Comparison of ENCODE assay signal across 19 cellular contexts in genomic region chr16:31067342-31067741, GRCh38. TPM values are rescaled to one million over a fixed set of nuclear protein-coding genes. Genes with fewer than 3 reads are reported as not detected.
DNase-seq lines count a peak whose midpoint lies in the region; ATAC-seq and TF ChIP-seq lines count a peak whose summit lies in the region.
"Had no signal": no experiment of that assay in that cellular context is flagged by ENCODE, and none has a peak within 500 bp of the region (broad histone marks: within the 10 kb centered on the region; RNA-seq: fewer than 3 reads in every experiment).

No MANE protein-coding gene starts in this region.

- ATAC-seq in activated CD8-positive, alpha-beta memory T cell treated with anti-CD3 and anti-CD28 coated beads, Interleukin-2, amount 10 ng/mL, durations not matched to agents 7 days and 5 days = no peak
- no peak for ATAC-seq in central memory CD8-positive, alpha-beta T cell (replicated peaks; ENCODE audit: extremely low read depth, poor library complexity, severe bottlenecking)
- no peak for ATAC-seq in stimulated activated effector memory CD8-positive, alpha-beta T cell treated with anti-CD3 and anti-CD28 coated beads, Interleukin-12 subunit alpha, Interleukin-12 subunit beta, amount 100 ng/mL, for 72 hours
- ATAC-seq: A549, GM12878 had no signal

- H3K4me3 Mint-ChIP-seq in activated CD8-positive, alpha-beta memory T cell treated with anti-CD3 and anti-CD28 coated beads, Interleukin-2, amount 10 ng/mL, durations not matched to agents 7 days and 5 days = no peak overlapping the region
- H3K4me3 Mint-ChIP-seq in central memory CD8-positive, alpha-beta T cell = no peak overlapping the region
- no peak overlapping the region for H3K4me3 Mint-ChIP-seq in stimulated activated effector memory CD8-positive, alpha-beta T cell treated with anti-CD3 and anti-CD28 coated beads, Interleukin-12 subunit alpha, Interleukin-12 subunit beta, amount 100 ng/mL, for 72 hours
- H3K4me3 Mint-ChIP-seq: CD14-positive monocyte, H9 had no signal

- peak overlapping the region; percentile 22 for H3K27ac Mint-ChIP-seq in activated CD8-positive, alpha-beta memory T cell treated with anti-CD3 and anti-CD28 coated beads, Interleukin-2, amount 10 ng/mL, durations not matched to agents 7 days and 5 days
- peak overlapping the region; percentile 88 for H3K27ac Mint-ChIP-seq in central memory CD8-positive, alpha-beta T cell (ENCODE audit: low read depth)
- peak overlapping the region; percentile 91 for H3K27ac Mint-ChIP-seq in stimulated activated effector memory CD8-positive, alpha-beta T cell treated with anti-CD3 and anti-CD28 coated beads, Interleukin-12 subunit alpha, Interleukin-12 subunit beta, amount 100 ng/mL, for 72 hours

- H3K27me3 Mint-ChIP-seq in activated CD8-positive, alpha-beta memory T cell treated with anti-CD3 and anti-CD28 coated beads, Interleukin-2, amount 10 ng/mL, durations not matched to agents 7 days and 5 days = no peaks in the 10 kb centered on the region
- H3K27me3 Mint-ChIP-seq in central memory CD8-positive, alpha-beta T cell = no peaks in the 10 kb centered on the region
- H3K27me3 Mint-ChIP-seq: CD4-positive, alpha-beta memory T cell; IgD-negative memory B cell had no signal

- WGBS in ovary, 3 donors = 89 to 93% (median 91%) methylated on average over 3 of the region's 3 CpGs

- H3K27me3 ChIP-seq in ovary = no peaks in the 10 kb centered on the region
- H3K27me3 ChIP-seq: BLaER1 had no signal

- no peak overlapping the region for H3K27ac ChIP-seq in ovary
- H3K27ac ChIP-seq: 22Rv1, A549, BLaER1 had no signal

- CTCF ChIA-PET in activated CD8-positive, alpha-beta memory T cell treated with anti-CD3 and anti-CD28 coated beads, Interleukin-2, amount 10 ng/mL, durations not matched to agents 7 days and 5 days (lab: Charles Lee) = interaction anchor here (0.5 to 1.0 kb wide), 5 partner anchors 24 to 131 kb away, joined by 3 to 4 read pairs (median 3); partner anchors contain the start of gene HSD3B7

- no peaks in the 10 kb centered on the region for H3K36me3 ChIP-seq in ovary

- no peaks in the 10 kb centered on the region for H3K9me3 ChIP-seq in ovary
- H3K9me3 ChIP-seq: A549, BLaER1 had no signal

- no peak for TF ChIP-seq POLR2A in ovary (IDR thresholded peaks at IDR 0.05)

- DNase-seq in activated CD8-positive, alpha-beta memory T cell treated with anti-CD3 and anti-CD28 coated beads, Interleukin-2, amount 10 ng/mL, durations not matched to agents 7 days and 5 days = no peak
- DNase-seq in activated CD8-positive, alpha-beta memory T cell treated with anti-CD3 and anti-CD28 coated beads for 24 hours = no peak
- DNase-seq in central memory CD8-positive, alpha-beta T cell (ENCODE audit: low spot score in 2 of 2) = no peak
- no peak for DNase-seq in stimulated activated effector memory CD8-positive, alpha-beta T cell treated with anti-CD3 and anti-CD28 coated beads, Interleukin-12 subunit alpha, Interleukin-12 subunit beta, amount 100 ng/mL, for 72 hours (ENCODE audit: low spot score in 2 of 2)
- DNase-seq in superior temporal gyrus (ENCODE audit: extremely low spot score) (no peak), ovary (no peak)
- DNase-seq: CD4-positive, alpha-beta memory T cell; COR-L47; DMS 273 treated with DMSO at 0.1 percent for 48 hours; DMS53; DND-41; EL; H9 had no signal

- no peak for TF ChIP-seq CTCF in ovary (IDR thresholded peaks at IDR 0.05)

- intact Hi-C loops in ovary (cut with DNase I) = no loop called here

- H3K36me3 Mint-ChIP-seq in activated CD8-positive, alpha-beta memory T cell treated with anti-CD3 and anti-CD28 coated beads, Interleukin-2, amount 10 ng/mL, durations not matched to agents 7 days and 5 days = peaks cover 19% of the 10 kb centered on the region
- peaks cover 12% of the 10 kb centered on the region for H3K36me3 Mint-ChIP-seq in central memory CD8-positive, alpha-beta T cell (ENCODE audit: insufficient read depth)
- peaks cover 32% of the 10 kb centered on the region for H3K36me3 Mint-ChIP-seq in stimulated activated effector memory CD8-positive, alpha-beta T cell treated with anti-CD3 and anti-CD28 coated beads, Interleukin-12 subunit alpha, Interleukin-12 subunit beta, amount 100 ng/mL, for 72 hours

- no peak for TF ChIP-seq EP300 in ovary (IDR thresholded peaks at IDR 0.05)

- H3K9me3 Mint-ChIP-seq in activated CD8-positive, alpha-beta memory T cell treated with anti-CD3 and anti-CD28 coated beads, Interleukin-2, amount 10 ng/mL, durations not matched to agents 7 days and 5 days (ENCODE audit: low read depth) = no peaks in the 10 kb centered on the region
- no peaks in the 10 kb centered on the region for H3K9me3 Mint-ChIP-seq in central memory CD8-positive, alpha-beta T cell
- no peaks in the 10 kb centered on the region for H3K9me3 Mint-ChIP-seq in stimulated activated effector memory CD8-positive, alpha-beta T cell treated with anti-CD3 and anti-CD28 coated beads, Interleukin-12 subunit alpha, Interleukin-12 subunit beta, amount 100 ng/mL, for 72 hours
- H3K9me3 Mint-ChIP-seq: CD4-positive, alpha-beta memory T cell; H9; IgD-negative memory B cell had no signal

- peaks cover 69% of the 10 kb centered on the region for H3K4me1 Mint-ChIP-seq in activated CD8-positive, alpha-beta memory T cell treated with anti-CD3 and anti-CD28 coated beads, Interleukin-2, amount 10 ng/mL, durations not matched to agents 7 days and 5 days
- H3K4me1 Mint-ChIP-seq in central memory CD8-positive, alpha-beta T cell = peaks cover 61% of the 10 kb centered on the region
- peaks cover 66% of the 10 kb centered on the region for H3K4me1 Mint-ChIP-seq in stimulated activated effector memory CD8-positive, alpha-beta T cell treated with anti-CD3 and anti-CD28 coated beads, Interleukin-12 subunit alpha, Interleukin-12 subunit beta, amount 100 ng/mL, for 72 hours

- H3K4me3 ChIP-seq in ovary = no peak overlapping the region
- H3K4me3 ChIP-seq: A549, BLaER1, GM12878 had no signal

- peaks cover 2% of the 10 kb centered on the region for H3K4me1 ChIP-seq in ovary (ENCODE audit: insufficient read depth)

RNA-seq across cellular contexts. Expression of gene ZNF668, which starts 6.7 kb away (rescaled TPM):
- total RNA-seq in activated CD8-positive, alpha-beta memory T cell treated with anti-CD3 and anti-CD28 coated beads, Interleukin-2, amount 10 ng/mL, durations not matched to agents 7 days and 5 days = 10 to 100 TPM; 18.0 to 20.5 TPM
- total RNA-seq in ovary = 1 to 10 TPM; 4.2 to 7.4 (median 5.7) TPM
- 1 to 10 TPM; 1.3 to 6.7 TPM for polyA plus RNA-seq in ovary

RNA-seq across cellular contexts. Expression of gene ZNF646, which starts 6.9 kb away (rescaled TPM):
- 10 to 100 TPM; 31.8 to 37.7 TPM for total RNA-seq in activated CD8-positive, alpha-beta memory T cell treated with anti-CD3 and anti-CD28 coated beads, Interleukin-2, amount 10 ng/mL, durations not matched to agents 7 days and 5 days
- 10 to 100 TPM; 12.4 to 16.3 (median 14.8) TPM for total RNA-seq in ovary
- 10 to 100 TPM in 1 of 2 donors, 1 to 10 TPM in 1; 2.3 to 12.0 TPM for polyA plus RNA-seq in ovary

RNA-seq across cellular contexts. Expression of gene PRSS53, which starts 21.4 kb away (rescaled TPM):
- 1 to 10 TPM; 5.3 to 6.6 TPM for total RNA-seq in activated CD8-positive, alpha-beta memory T cell treated with anti-CD3 and anti-CD28 coated beads, Interleukin-2, amount 10 ng/mL, durations not matched to agents 7 days and 5 days
- total RNA-seq in ovary = 1 to 10 TPM; 1.1 to 2.9 (median 1.5) TPM
- 1 to 10 TPM in 1 of 2 donors, under 1 TPM in 1; 0.30 to 1.4 TPM for polyA plus RNA-seq in ovary

RNA-seq across cellular contexts. Expression of gene VKORC1, which starts 27.3 kb away (rescaled TPM):
- total RNA-seq in activated CD8-positive, alpha-beta memory T cell treated with anti-CD3 and anti-CD28 coated beads, Interleukin-2, amount 10 ng/mL, durations not matched to agents 7 days and 5 days = 10 to 100 TPM; 66.3 to 68.9 TPM
- 100 to 1,000 TPM in 1 of 7 donors, 10 to 100 TPM in 6; 72.1 to 114 (median 84.5) TPM for total RNA-seq in ovary
- 100 to 1,000 TPM; 117 to 141 TPM for polyA plus RNA-seq in ovary

RNA-seq across cellular contexts. Expression of gene STX4, which starts 34.0 kb away (rescaled TPM):
- total RNA-seq in activated CD8-positive, alpha-beta memory T cell treated with anti-CD3 and anti-CD28 coated beads, Interleukin-2, amount 10 ng/mL, durations not matched to agents 7 days and 5 days = 10 to 100 TPM; 60.0 to 75.6 TPM
- 10 to 100 TPM; 26.2 to 73.8 (median 59.2) TPM for total RNA-seq in ovary
- polyA plus RNA-seq in ovary = 10 to 100 TPM; 34.4 to 53.7 TPM

Comparison
In these comparisons a context has a peak if more than half of its experiments do, and no peak if none do; other contexts are left out.
1. H3K27ac Mint-ChIP-seq: peak in every context shown above with its lines; median percentile 91 in stimulated activated effector memory CD8-positive, alpha-beta T cell treated with anti-CD3 and anti-CD28 coated beads, Interleukin-12 subunit alpha, Interleukin-12 subunit beta, amount 100 ng/mL, for 72 hours; 88 in central memory CD8-positive, alpha-beta T cell; 22 in activated CD8-positive, alpha-beta memory T cell treated with anti-CD3 and anti-CD28 coated beads, Interleukin-2, amount 10 ng/mL, durations not matched to agents 7 days and 5 days.